8 cellular contexts compared by ENCODE assay signal in genomic region chr9:120712539-120713031, GRCh38. TPM values are rescaled to one million over a fixed set of nuclear protein-coding genes. Genes with fewer than 3 reads are reported as not detected.
DNase-seq lines count a peak whose midpoint lies in the region; ATAC-seq, FAIRE-seq and TF ChIP-seq lines count a peak whose summit lies in the region.

No MANE protein-coding gene starts in this region.

- H3K27ac Mint-ChIP-seq in Calu3 (ENCODE audit: unreplicated experiment) = peak overlapping the region; percentile 58

- peak overlapping the region; percentile 87 for H3K4me3 Mint-ChIP-seq in Calu3 (ENCODE audit: low read depth, unreplicated experiment)

- no peaks in the 10 kb centered on the region; the same call in 1 of the 2 replicates for H3K79me2 ChIP-seq in OCI-LY3 (ENCODE audit: low read length)
- H3K79me2 ChIP-seq in endothelial cell of umbilical vein (ENCODE audit: control insufficient read depth, insufficient read depth, low read length) = peaks cover 2% of the 10 kb centered on the region
- H3K79me2 ChIP-seq in parathyroid adenoma = peaks cover 7% of the 10 kb centered on the region

- no peak for ATAC-seq in HG03457 (IDR thresholded peaks at IDR 0.05; ENCODE audit: unreplicated experiment)

- H3K9ac ChIP-seq in OCI-LY3 (ENCODE audit: low read length) (no peak overlapping the region), endothelial cell of umbilical vein (replicated peaks; ENCODE audit: extremely low read depth, insufficient read depth, low read length) (no peak overlapping the region), parathyroid adenoma (no peak overlapping the region)

- no peak overlapping the region for H2AFZ ChIP-seq in OCI-LY3 (ENCODE audit: low read depth, low read length)
- H2AFZ ChIP-seq in endothelial cell of umbilical vein (ENCODE audit: low read depth, low read length) = no peak overlapping the region
- H2AFZ ChIP-seq in parathyroid adenoma = peak overlapping the region; percentile 50

- H3K27ac ChIP-seq in OCI-LY3 (ENCODE audit: low read length) = no peak overlapping the region
- H3K27ac ChIP-seq in endothelial cell of umbilical vein (ENCODE audit: insufficient read depth, low read depth, low read length) = no peak overlapping the region
- no peak overlapping the region for H3K27ac ChIP-seq in parathyroid adenoma
- H3K27ac ChIP-seq in WERI-Rb-1 = no peak overlapping the region

- H3K36me3 Mint-ChIP-seq in Calu3 (ENCODE audit: insufficient read depth, unreplicated experiment) = peaks cover 21% of the 10 kb centered on the region

- no peaks in the 10 kb centered on the region for H3K36me3 ChIP-seq in OCI-LY3 (replicated peaks; ENCODE audit: low read depth, low read length)
- H3K36me3 ChIP-seq in endothelial cell of umbilical vein (ENCODE audit: control insufficient read depth in 2 of 2, extremely low read depth in 1 of 2, insufficient read depth in 2 of 2, low read length in 2 of 2) = no peaks in the 10 kb centered on the region
- H3K36me3 ChIP-seq in parathyroid adenoma (ENCODE audit: control insufficient read depth, insufficient read depth, low read length) = no peaks in the 10 kb centered on the region
- no peaks in the 10 kb centered on the region for H3K36me3 ChIP-seq in WERI-Rb-1

- no peaks in the 10 kb centered on the region for H3K9me3 Mint-ChIP-seq in Calu3 (ENCODE audit: low read depth, unreplicated experiment)

- no peak for TF ChIP-seq CTCF in Calu3 (IDR thresholded peaks at IDR 0.05; ENCODE audit: unreplicated experiment)
- TF ChIP-seq CTCF in OCI-LY3 (IDR thresholded peaks at IDR 0.05; ENCODE audit: low read depth, low read length) = no peak
- TF ChIP-seq CTCF in endothelial cell of umbilical vein (IDR thresholded peaks at IDR 0.05; ENCODE audit: extremely low read depth in 1 of 2, insufficient read depth in 1 of 2, low read depth in 1 of 2, low read length in 2 of 2) = no peak
- no peak for TF ChIP-seq CTCF in parathyroid adenoma (IDR thresholded peaks at IDR 0.05)
- TF ChIP-seq CTCF in WERI-Rb-1 (IDR thresholded peaks at IDR 0.05; ENCODE audit: low read depth, low read length) = no peak

- dilution Hi-C loops in endothelial cell of umbilical vein (cut with MboI; ENCODE audit: extremely low pct_ligation_motif_present, low sequenced_read_pairs) = no loop called here

- POLR2A ChIA-PET in endothelial cell of umbilical vein (lab: Charles Lee) = no interaction called here

- H3K27me3 ChIP-seq in OCI-LY3 (ENCODE audit: low read depth, low read length) = no peaks in the 10 kb centered on the region
- H3K27me3 ChIP-seq in endothelial cell of umbilical vein (ENCODE audit: control insufficient read depth in 2 of 2, insufficient read depth in 2 of 2, low read length in 2 of 2) = no peaks in the 10 kb centered on the region
- no peaks in the 10 kb centered on the region for H3K27me3 ChIP-seq in parathyroid adenoma (ENCODE audit: control insufficient read depth, insufficient read depth, low read length)
- peaks cover 3% of the 10 kb centered on the region for H3K27me3 ChIP-seq in WERI-Rb-1 (ENCODE audit: insufficient read depth, low read depth, severe bottlenecking)

- BruUV-seq in Calu3 (replicated peaks; lab: Mats Ljungman, UMichigan) = TSS peak; percentile 32
- TSS peak; percentile 23 for BruUV-seq in endothelial cell of umbilical vein (replicated peaks; lab: Mats Ljungman, UMichigan)

- peak; percentile 84 for FAIRE-seq in endothelial cell of umbilical vein (lab: Jason Lieb, UNC)

- no peaks in the 10 kb centered on the region for H3K9me3 ChIP-seq in OCI-LY3 (ENCODE audit: insufficient read depth, low read length)
- H3K9me3 ChIP-seq in endothelial cell of umbilical vein (replicated peaks; ENCODE audit: control insufficient read depth, insufficient read depth, low read length) = no peaks in the 10 kb centered on the region
- no peaks in the 10 kb centered on the region for H3K9me3 ChIP-seq in parathyroid adenoma (ENCODE audit: control insufficient read depth, low read length)
- H3K9me3 ChIP-seq in WERI-Rb-1 (ENCODE audit: severe bottlenecking) = no peaks in the 10 kb centered on the region

- H3K4me2 ChIP-seq in OCI-LY3 (ENCODE audit: low read length) = peak overlapping the region; percentile 93
- peak overlapping the region; percentile 78 for H3K4me2 ChIP-seq in endothelial cell of umbilical vein (ENCODE audit: insufficient read depth, low read length)
- peak overlapping the region; percentile 86 for H3K4me2 ChIP-seq in parathyroid adenoma (ENCODE audit: low read length)

- TF ChIP-seq POLR2A in endothelial cell of umbilical vein (IDR thresholded peaks at IDR 0.05; ENCODE audit: low read depth, low read length) = no peak

- DNase-seq in Calu3 (no peak), endothelial cell of umbilical vein (ENCODE audit: low read depth, low spot score) (no peak), WERI-Rb-1 (no peak), anterior cingulate cortex (lab: John Stamatoyannopoulos, UW) (no peak), NCI-H446 (lab: John Stamatoyannopoulos, UW) (no peak)

- H4K20me1 ChIP-seq in OCI-LY3 (ENCODE audit: insufficient read depth, low read length) (no peaks in the 10 kb centered on the region), endothelial cell of umbilical vein (replicated peaks; ENCODE audit: control insufficient read depth, extremely low read depth, insufficient read depth, low read length) (no peaks in the 10 kb centered on the region)

- H3K9me1 ChIP-seq in endothelial cell of umbilical vein (replicated peaks; ENCODE audit: control insufficient read depth, extremely low read depth, insufficient read depth, low read length) = no peaks in the 10 kb centered on the region

- CTCF ChIA-PET in Calu3 (lab: Charles Lee) = interaction anchor here (0.6 to 2.8 kb wide), 4 partner anchors 18 to 347 kb away, joined by 3 to 7 read pairs (median 4); no protein-coding TSS in a partner anchor
- CTCF ChIA-PET in endothelial cell of umbilical vein (lab: Charles Lee) = interaction anchor here (0.7 to 3.7 kb wide), 4 partner anchors 9 to 93 kb away, joined by 3 to 28 read pairs (median 4); no protein-coding TSS in a partner anchor

- peaks cover 26% of the 10 kb centered on the region for H3K4me1 Mint-ChIP-seq in Calu3 (ENCODE audit: low read depth, unreplicated experiment)

- H3K4me3 ChIP-seq in OCI-LY3 (ENCODE audit: low read length) (peak overlapping the region; percentile 89), endothelial cell of umbilical vein (replicated peaks in 1 of 3; ENCODE audit: insufficient read depth in 1 of 3, low read depth in 1 of 3, low read length in 3 of 3) (peak overlapping the region in 2 of 3 experiments; percentile 50 to 84), parathyroid adenoma (ENCODE audit: low read depth, low read length) (peak overlapping the region; percentile 73), WERI-Rb-1 (ENCODE audit: low read depth, low read length) (no peak overlapping the region; the same call in 1 of the 2 replicates)

- intact Hi-C loops in Calu3 (cut with micrococcal nuclease; ENCODE audit: unreplicated experiment) = no loop called here
- intact Hi-C loops in endothelial cell of umbilical vein (cut with micrococcal nuclease) = loop anchor here (5.0 kb wide), 1 partner anchor 95 kb away; no protein-coding TSS in a partner anchor

- peaks cover 16% of the 10 kb centered on the region for H3K4me1 ChIP-seq in OCI-LY3 (ENCODE audit: low read length)
- peaks cover 21% of the 10 kb centered on the region for H3K4me1 ChIP-seq in endothelial cell of umbilical vein (ENCODE audit: control insufficient read depth, extremely low read depth, insufficient read depth, low read length)
- no peaks in the 10 kb centered on the region for H3K4me1 ChIP-seq in parathyroid adenoma

- no peaks in the 10 kb centered on the region for H3K27me3 Mint-ChIP-seq in Calu3 (ENCODE audit: unreplicated experiment)

TF ChIP-seq in endothelial cell of umbilical vein, 7 proteins besides CTCF, POLR2A, EP300 and RAD21:
- TF ChIP-seq JUN (IDR thresholded peaks at IDR 0.05; ENCODE audit: borderline replicate concordance, insufficient read depth, insufficient read length, low read depth) = no peak
- TF ChIP-seq POLR2AphosphoS5 (IDR thresholded peaks at IDR 0.05; ENCODE audit: insufficient read depth, low read depth, low read length) = no peak
- no peak for TF ChIP-seq MAX (IDR thresholded peaks at IDR 0.05; ENCODE audit: insufficient read depth, insufficient read length)
- no peak for TF ChIP-seq EZH2 (IDR thresholded peaks at IDR 0.05; ENCODE audit: borderline replicate concordance, low read depth, low read length, severe bottlenecking)
- no peak for TF ChIP-seq GATA2 (IDR thresholded peaks at IDR 0.05; ENCODE audit: insufficient read depth, insufficient read length, low read depth, low read length)
- no peak for TF ChIP-seq FOS (IDR thresholded peaks at IDR 0.05; ENCODE audit: borderline replicate concordance, insufficient read depth, low read length)
- no peak for TF ChIP-seq MYC (IDR thresholded peaks at IDR 0.05; ENCODE audit: low read depth, low read length)

RNA-seq across cellular contexts. Expression of gene MEGF9, which starts 1.7 kb away (rescaled TPM):
- 6.9 and 7.1 TPM in 2 replicates for total RNA-seq in Calu3 (2022)
- total RNA-seq in endothelial cell of umbilical vein = 11.1 and 13.0 TPM in 2 replicates
- polyA plus RNA-seq in endothelial cell of umbilical vein = 3.5 and 4.0 TPM in 2 replicates
- polyA plus RNA-seq in endothelial cell of umbilical vein (2011; cell fraction: cytosol; rRNA removed) = 4.6 and 5.1 TPM in 2 replicates
- 3.7 and 4.0 TPM in 2 replicates for polyA plus RNA-seq in endothelial cell of umbilical vein (2011; cell fraction: nucleus; rRNA removed)
- 13.6 and 13.8 TPM in 2 replicates for polyA plus RNA-seq in endothelial cell of umbilical vein (2012)
- 7.6 and 8.1 TPM in 2 replicates for polyA minus RNA-seq in endothelial cell of umbilical vein
- polyA minus RNA-seq in endothelial cell of umbilical vein (2011; cell fraction: cytosol; rRNA and poly(A)+ RNA removed) = 7.7 TPM
- 3.8 and 5.0 TPM in 2 replicates for polyA minus RNA-seq in endothelial cell of umbilical vein (2011; cell fraction: nucleus; rRNA and poly(A)+ RNA removed)
